22 cellular contexts compared by ENCODE assay signal in genomic region chrX:153681175-153681574, GRCh38. TPM values are rescaled to one million over a fixed set of nuclear protein-coding genes. Genes with fewer than 3 reads are reported as not detected.
A peak's percentile ranks its signal among the peaks of the same experiment; 100 is the strongest.
DNase-seq lines count a peak whose midpoint lies in the region; ATAC-seq and TF ChIP-seq lines count a peak whose summit lies in the region.
"Had no signal": no experiment of that assay in that cellular context is flagged by ENCODE, and none has a peak within 500 bp of the region (broad histone marks: within the 10 kb centered on the region; RNA-seq: fewer than 3 reads in every experiment).

No MANE protein-coding gene starts in this region.

- H3K27me3 Mint-ChIP-seq in chondrocyte (ENCODE audit: low read depth) = peaks cover 3% of the 10 kb centered on the region

- DNase-seq in 8988T (peak; percentile 4), H7 (peak; percentile 17), chondrocyte (ENCODE audit: low spot score) (peak; percentile 57), posterior vena cava (ENCODE audit: low spot score) (peak; percentile 62), left ventricle myocardium superior (no peak), AG08396 (ENCODE audit: low spot score) (no peak), GM03348 (ENCODE audit: low spot score) (no peak)
- DNase-seq: Caco-2; CD8-positive, alpha-beta T cell; KG1; MG63; NCI-H1417; NCI-H1694; NCI-H2029 treated with DMSO at 0.1 percent for 48 hours; NCI-H526 treated with DMSO at 0.1 percent for 48 hours; PC-9; Right ventricle myocardium superior; RPMI8226 had no signal

- H3K36me3 ChIP-seq in H7 (replicated peaks; ENCODE audit: control insufficient read depth, insufficient read depth, low read length) = no peaks in the 10 kb centered on the region
- H3K36me3 ChIP-seq: MG63, SJSA1 had no signal

- no peak overlapping the region for H3K4me3 Mint-ChIP-seq in chondrocyte (ENCODE audit: unreplicated experiment)
- H3K4me3 Mint-ChIP-seq: B cell; CD8-positive, alpha-beta T cell had no signal

- peaks cover 8% of the 10 kb centered on the region for H3K9me3 Mint-ChIP-seq in chondrocyte (ENCODE audit: low read depth)
- H3K9me3 Mint-ChIP-seq: CD8-positive, alpha-beta T cell had no signal

- no peaks in the 10 kb centered on the region for H3K4me1 Mint-ChIP-seq in chondrocyte (ENCODE audit: low read depth)
- H3K4me1 Mint-ChIP-seq: B cell had no signal

- no peak overlapping the region for H3K27ac Mint-ChIP-seq in chondrocyte (ENCODE audit: unreplicated experiment)
- H3K27ac Mint-ChIP-seq: B cell; CD8-positive, alpha-beta T cell had no signal

- H3K27me3 ChIP-seq in H7 (ENCODE audit: control insufficient read depth, insufficient read depth, low read length) = no peaks in the 10 kb centered on the region
- H3K27me3 ChIP-seq: MG63, SJSA1 had no signal

- no peak for TF ChIP-seq CTCF in chondrocyte (IDR thresholded peaks at IDR 0.05)

- H3K4me3 ChIP-seq in H7 (ENCODE audit: insufficient read depth, low read depth, low read length) = no peak overlapping the region
- H3K4me3 ChIP-seq: GM12878, MG63, PC-9, SJSA1 had no signal

- intact Hi-C loops in posterior vena cava (cut with DNase I) = no loop called here
- intact Hi-C loops in left ventricle myocardium superior (cut with micrococcal nuclease) = no loop called here

- peaks cover 2% of the 10 kb centered on the region for H3K36me3 Mint-ChIP-seq in chondrocyte (ENCODE audit: low read depth)
- H3K36me3 Mint-ChIP-seq: CD8-positive, alpha-beta T cell had no signal

- no peak for ATAC-seq in left ventricle myocardium superior
- ATAC-seq in HG02973 (IDR thresholded peaks at IDR 0.05; ENCODE audit: unreplicated experiment) = no peak
- ATAC-seq: CD8-positive, alpha-beta T cell; GM12878 had no signal

RNA-seq across cellular contexts. Expression of gene SLC6A8, which starts 6.6 kb away (rescaled TPM):
- 29.4 and 40.2 TPM in 2 replicates for total RNA-seq in H7 (2014; rRNA removed; shearing (Covaris generic))
- total RNA-seq in chondrocyte (47.6 to 71.1 TPM (median 70.6 TPM) in 3 replicates), posterior vena cava (10 to 100 TPM; 33.5 to 42.3 TPM), left ventricle myocardium superior (208 TPM)

RNA-seq across cellular contexts. Expression of gene PNCK, which starts 7.6 kb away (rescaled TPM):
- 1.7 and 5.5 TPM in 2 replicates for total RNA-seq in H7 (2014; rRNA removed; shearing (Covaris generic))
- total RNA-seq in chondrocyte = 3.2 to 3.8 TPM (median 3.5 TPM) in 3 replicates
- 10 to 100 TPM; 41.1 to 58.9 TPM for total RNA-seq in posterior vena cava
- 14.5 TPM for total RNA-seq in left ventricle myocardium superior
- total RNA-seq: Caco-2, SJSA1 had no signal

RNA-seq across cellular contexts. Expression of gene DUSP9, which starts 34.2 kb away (rescaled TPM):
- 2.3 and 3.3 TPM in 2 replicates for total RNA-seq in H7 (2014; rRNA removed; shearing (Covaris generic))
- total RNA-seq in chondrocyte (0.13 to 0.77 TPM in 2 of 3 replicates, not detected in the other), posterior vena cava (not detected), left ventricle myocardium superior (0.10 TPM)
- total RNA-seq: B cell; CD8-positive, alpha-beta T cell; Right ventricle myocardium superior had no signal

RNA-seq across cellular contexts. Expression of gene BCAP31, which starts 43.0 kb away (rescaled TPM):
- 95.0 and 176 TPM in 2 replicates for total RNA-seq in H7 (2014; rRNA removed; shearing (Covaris generic))
- total RNA-seq in chondrocyte (144 to 153 TPM (median 147 TPM) in 3 replicates), posterior vena cava (100 to 1,000 TPM; 129 to 133 TPM), left ventricle myocardium superior (91.6 TPM)

RNA-seq across cellular contexts. Expression of gene ABCD1, which starts 43.5 kb away (rescaled TPM):
- 12.2 and 17.1 TPM in 2 replicates for total RNA-seq in H7 (2014; rRNA removed; shearing (Covaris generic))
- total RNA-seq in chondrocyte (19.0 to 25.4 TPM (median 20.3 TPM) in 3 replicates), posterior vena cava (10 to 100 TPM; 14.7 to 22.6 TPM), left ventricle myocardium superior (16.5 TPM)

Comparison
In these comparisons a context has a peak if more than half of its experiments do, and no peak if none do; other contexts are left out.
1. DNase-seq: peak in 8988T (single experiment), H7 (single experiment), chondrocyte (single experiment) and posterior vena cava (single experiment); none in left ventricle myocardium superior (single experiment), AG08396 (single experiment) and GM03348 (single experiment).